23 cellular contexts compared by ENCODE assay signal in genomic region chr7:155210386-155210785, GRCh38.
DNase-seq lines count a peak whose midpoint lies in the region; ATAC-seq and TF ChIP-seq lines count a peak whose summit lies in the region.
"Had no signal": no experiment of that assay in that cellular context is flagged by ENCODE, and none has a peak within 500 bp of the region (broad histone marks: within the 10 kb centered on the region; RNA-seq: fewer than 3 reads in every experiment).

No MANE protein-coding gene starts in this region.

- H3K36me3 ChIP-seq in HEK293 (ENCODE audit: control insufficient read depth in 2 of 2, insufficient read depth in 1 of 2, low read length in 2 of 2) = no peaks in the 10 kb centered on the region
- H3K36me3 ChIP-seq in esophagus squamous epithelium = no peaks in the 10 kb centered on the region
- H3K36me3 ChIP-seq: BE2C, pancreas, upper lobe of right lung had no signal

- intact Hi-C loops in Calu3 (cut with micrococcal nuclease; ENCODE audit: unreplicated experiment) (no loop called here), esophagus squamous epithelium (cut with DNase I) (no loop called here)

- BruUV-seq in Calu3 (replicated peaks; lab: Mats Ljungman, UMichigan) = no TSS peak

- POLR2A ChIA-PET in HEK293 (lab: Yijun Ruan, JAX) = no interaction called here
- POLR2A ChIA-PET in WTC11 (lab: Charles Lee) = no interaction called here

- DNase-seq in Calu3 (peak; percentile 67), WTC11 (ENCODE audit: low spot score) (no peak), kidney tubule cell (ENCODE audit: low spot score) (peak; percentile 77), germinal center (ENCODE audit: low spot score) (no peak), esophagus squamous epithelium (lab: John Stamatoyannopoulos, UW) (no peak)
- DNase-seq in activated naive CD8-positive, alpha-beta T cell treated with anti-CD3 and anti-CD28 coated beads for 36 hours = no peak
- DNase-seq: activated CD8-positive, alpha-beta memory T cell treated with anti-CD3 and anti-CD28 coated beads, Interleukin-2, amount 50 U/mL, for 4 hours; BE2C; body of pancreas; effector memory CD4-positive, alpha-beta T cell; GOT3; naive thymus-derived CD4-positive, alpha-beta T cell; NCI-H1092 treated with DMSO at 0.1 percent for 48 hours; NCI-H1930; NCI-H446; stimulated activated CD4-positive, alpha-beta T cell treated with anti-CD3 and anti-CD28 coated beads, Interleukin-15, amount 100 ng/mL, for 24 hours; stimulated activated CD8-positive, alpha-beta memory T cell treated with anti-CD3 and anti-CD28 coated beads, Interleukin-4, amount 100 ng/mL, for 48 hours; T-helper 17 cell; upper lobe of right lung had no signal

- peaks cover 0 to 68% (median 1%) of the 10 kb centered on the region in 4 donors for H3K27me3 ChIP-seq in esophagus squamous epithelium
- H3K27me3 ChIP-seq: body of pancreas, pancreas had no signal

- H3K36me3 Mint-ChIP-seq in Calu3 (ENCODE audit: insufficient read depth, unreplicated experiment) = peaks cover 25% of the 10 kb centered on the region
- H3K36me3 Mint-ChIP-seq in WTC11 = peaks cover 2% of the 10 kb centered on the region
- peaks cover 9% of the 10 kb centered on the region for H3K36me3 Mint-ChIP-seq in activated naive CD8-positive, alpha-beta T cell treated with anti-CD3 and anti-CD28 coated beads for 36 hours

- H3K27me3 Mint-ChIP-seq in Calu3 (ENCODE audit: unreplicated experiment) (no peaks in the 10 kb centered on the region), WTC11 (ENCODE audit: low read depth) (no peaks in the 10 kb centered on the region)
- H3K27me3 Mint-ChIP-seq in activated naive CD8-positive, alpha-beta T cell treated with anti-CD3 and anti-CD28 coated beads for 36 hours = peaks cover 15% of the 10 kb centered on the region

- TF ChIP-seq POLR2A in esophagus squamous epithelium (IDR thresholded peaks at IDR 0.05) = no peak

- H3K4me1 ChIP-seq in HEK293 (ENCODE audit: control insufficient read depth, insufficient read depth, low read length) (no peaks in the 10 kb centered on the region), esophagus squamous epithelium (peaks cover 0 to 20% (median 0%) of the 10 kb centered on the region in 3 donors)
- H3K4me1 ChIP-seq: upper lobe of right lung had no signal

- no peak overlapping the region for H3K4me3 ChIP-seq in HEK293 (ENCODE audit: low read depth, low read length)
- no peak overlapping the region for H3K4me3 ChIP-seq in esophagus squamous epithelium
- H3K4me3 ChIP-seq: body of pancreas, pancreas, upper lobe of right lung had no signal

- ATAC-seq in WTC11 = peak; percentile 9; the same call in 1 of the 2 replicates
- no peak for ATAC-seq in GM18498 (IDR thresholded peaks at IDR 0.05; ENCODE audit: unreplicated experiment)
- ATAC-seq: body of pancreas; naive thymus-derived CD4-positive, alpha-beta T cell; pancreas; sciatic nerve; T-helper 17 cell; upper lobe of right lung had no signal

- WGBS in esophagus squamous epithelium, 2 donors = 46% methylated on average over 4 of the region's 7 CpGs; no CpG with 5 or more reads in 1 of the 2 donors

- H3K4me1 Mint-ChIP-seq in Calu3 (ENCODE audit: low read depth, unreplicated experiment) = peaks cover 60% of the 10 kb centered on the region
- H3K4me1 Mint-ChIP-seq in WTC11 = peaks cover 28% of the 10 kb centered on the region
- H3K4me1 Mint-ChIP-seq in activated naive CD8-positive, alpha-beta T cell treated with anti-CD3 and anti-CD28 coated beads for 36 hours = peaks cover 13% of the 10 kb centered on the region

- CTCF ChIA-PET in Calu3 (lab: Charles Lee) = interaction anchor here (0.7 kb wide), 1 partner anchor 55 kb away, joined by 8 read pairs; no protein-coding TSS in a partner anchor
- CTCF ChIA-PET in HEK293 (lab: Yijun Ruan, JAX) = interaction anchor here (1.0 kb wide), 1 partner anchor 8 kb away, joined by 3 read pairs; no protein-coding TSS in a partner anchor
- CTCF ChIA-PET in WTC11 (lab: Charles Lee) = interaction anchor here (0.9 kb wide), 1 partner anchor 10 kb away, joined by 3 read pairs; no protein-coding TSS in a partner anchor

- H3K9me3 ChIP-seq in HEK293 (ENCODE audit: control insufficient read depth, insufficient read depth, low read depth, low read length) (no peaks in the 10 kb centered on the region), esophagus squamous epithelium (no peaks in the 10 kb centered on the region)
- H3K9me3 ChIP-seq: body of pancreas, pancreas, upper lobe of right lung had no signal

- H3K4me3 Mint-ChIP-seq in Calu3 (ENCODE audit: low read depth, unreplicated experiment) = no peak overlapping the region
- no peak overlapping the region for H3K4me3 Mint-ChIP-seq in WTC11
- H3K4me3 Mint-ChIP-seq in activated naive CD8-positive, alpha-beta T cell treated with anti-CD3 and anti-CD28 coated beads for 36 hours = no peak overlapping the region
- H3K4me3 Mint-ChIP-seq: naive thymus-derived CD4-positive, alpha-beta T cell; T-helper 17 cell had no signal

- H3K27ac ChIP-seq in HEK293 (ENCODE audit: extremely low read depth, low read depth, low read length) (no peak overlapping the region), esophagus squamous epithelium (peak overlapping the region in 1 of 4 donors; percentile 68)
- H3K27ac ChIP-seq: body of pancreas, pancreas, upper lobe of right lung had no signal

- H3K27ac Mint-ChIP-seq in Calu3 (ENCODE audit: unreplicated experiment) (peak overlapping the region; percentile 65), WTC11 (no peak overlapping the region)
- H3K27ac Mint-ChIP-seq in activated naive CD8-positive, alpha-beta T cell treated with anti-CD3 and anti-CD28 coated beads for 36 hours = no peak overlapping the region
- H3K27ac Mint-ChIP-seq: naive thymus-derived CD4-positive, alpha-beta T cell; T-helper 17 cell had no signal

- H3K9me3 Mint-ChIP-seq in Calu3 (ENCODE audit: low read depth, unreplicated experiment) (peaks cover 3% of the 10 kb centered on the region), WTC11 (peaks cover 18% of the 10 kb centered on the region)
- H3K9me3 Mint-ChIP-seq in activated naive CD8-positive, alpha-beta T cell treated with anti-CD3 and anti-CD28 coated beads for 36 hours = peaks cover 14% of the 10 kb centered on the region

- TF ChIP-seq CTCF in Calu3 (IDR thresholded peaks at IDR 0.05; ENCODE audit: unreplicated experiment) (peak; percentile 23), HEK293 (tag by site-specific recombination; IDR thresholded peaks at IDR 0.05) (no peak), WTC11 (IDR thresholded peaks at IDR 0.05) (no peak), esophagus squamous epithelium (IDR thresholded peaks at IDR 0.05) (no peak)

TF ChIP-seq in HEK293, 187 proteins besides CTCF, POLR2A, EP300 and RAD21:
- peak; percentile 91 for TF ChIP-seq SCRT2 (tag by site-specific recombination; IDR thresholded peaks at IDR 0.05)
- TF ChIP-seq SCRT1 (tag by site-specific recombination; IDR thresholded peaks at IDR 0.05; ENCODE audit: borderline replicate concordance) = peak; percentile 81
- TF ChIP-seq ZIC2 (tag by site-specific recombination; IDR thresholded peaks at IDR 0.05) = no peak
- no peak for TF ChIP-seq ZNF146 (tag by site-specific recombination; IDR thresholded peaks at IDR 0.05)
- TF ChIP-seq ZNF529 (tag by site-specific recombination; IDR thresholded peaks at IDR 0.05; ENCODE audit: insufficient replicate concordance) = no peak

TF ChIP-seq in WTC11, 78 proteins besides CTCF, POLR2A, EP300 and RAD21:
- TF ChIP-seq ZNF263 (CRISPR knock-in tag; IDR thresholded peaks at IDR 0.05; ENCODE audit: low read depth) (peak; percentile 39; the same call in 1 of the 2 replicates), ZNF121 (CRISPR knock-in tag; IDR thresholded peaks at IDR 0.05) (no peak)

Comparison
In these comparisons a context has a peak if more than half of its experiments do, and no peak if none do; other contexts are left out.
1. DNase-seq: peak in Calu3 (single experiment) and kidney tubule cell (single experiment); none in WTC11 (single experiment), germinal center (single experiment), activated naive CD8-positive, alpha-beta T cell treated with anti-CD3 and anti-CD28 coated beads for 36 hours (single experiment) and esophagus squamous epithelium (single experiment).